ENCODE assay signal across 33 cellular contexts in the genomic region with DNA sequence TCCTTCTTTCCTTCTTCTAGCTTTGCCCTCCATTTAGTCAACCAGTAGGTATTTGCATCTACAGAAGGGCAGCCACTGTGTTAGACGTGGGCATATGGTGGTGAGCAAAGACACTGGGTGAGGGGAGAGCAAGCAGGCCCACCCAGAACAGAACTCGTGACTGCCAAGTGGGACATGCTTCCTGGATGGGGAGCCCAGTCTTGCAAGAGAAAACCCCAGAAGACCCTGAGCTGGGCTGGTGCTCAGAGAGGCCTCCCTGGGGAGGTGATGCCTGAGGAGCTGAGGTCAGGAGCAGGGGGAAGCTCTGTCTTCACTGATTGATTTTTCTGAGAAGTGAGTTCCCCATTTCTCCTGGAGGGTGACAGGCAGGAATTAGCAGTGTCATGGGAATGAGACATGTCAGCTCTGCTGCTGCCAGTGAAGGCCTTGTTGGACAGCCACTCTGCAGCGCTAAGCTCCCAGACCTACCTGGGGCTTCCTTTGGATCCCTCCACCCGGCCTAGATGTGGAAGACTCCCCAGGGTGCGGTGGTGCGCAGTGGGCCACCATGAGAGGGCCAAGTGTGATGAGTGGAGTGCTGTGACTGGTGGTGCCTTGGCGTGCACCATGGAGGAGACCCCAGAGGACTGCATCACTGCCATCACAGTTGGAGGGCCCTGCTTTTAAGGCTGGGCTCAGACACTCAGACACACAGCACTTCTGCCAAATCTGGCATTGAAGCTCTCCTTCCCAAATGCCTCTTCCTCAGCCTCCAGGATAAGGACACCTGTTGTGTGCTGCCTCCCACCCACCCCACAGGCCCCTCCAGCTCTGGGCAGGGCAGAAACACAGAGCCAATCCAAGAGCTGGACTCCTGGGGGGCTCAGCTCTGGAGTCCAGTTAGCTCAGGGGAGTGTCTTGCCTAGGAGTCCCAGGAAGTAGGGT. TPM values are rescaled to one million over a fixed set of nuclear protein-coding genes. Genes with fewer than 3 reads are reported as not detected.
"Had no signal": no experiment of that assay in that cellular context is flagged by ENCODE, and none has a peak within 500 bp of the region (broad histone marks: within the 10 kb centered on the region; RNA-seq: fewer than 3 reads in every experiment).

No MANE protein-coding gene starts in this region.

- H3K4me3 ChIP-seq: Peyer's patch, SJSA1 had no signal

- DNase-seq: activated B cell treated with CpG ODN at 0.5 μM for 24 hours; activated CD4-positive, alpha-beta memory T cell treated with anti-CD3 and anti-CD28 coated beads, Interleukin-2, amount 10 ng/mL, durations not matched to agents 7 days and 5 days; activated CD4-positive, alpha-beta T cell treated with anti-CD3 and anti-CD28 coated beads for 4 hours; activated CD4-positive, alpha-beta T cell treated with anti-CD3 and anti-CD28 coated beads, Interleukin-2, amount 50 U/mL, for 1 hour; activated CD4-positive, CD25-positive, alpha-beta regulatory T cell treated with anti-CD3 and anti-CD28 coated beads, Interleukin-2, amount 50 U/mL, for 72 hours; activated CD8-positive, alpha-beta memory T cell treated with anti-CD3 and anti-CD28 coated beads for 24 hours; activated CD8-positive, alpha-beta memory T cell treated with anti-CD3 and anti-CD28 coated beads, Interleukin-2, amount 10 ng/mL, durations not matched to agents 7 days and 5 days; activated CD8-positive, alpha-beta memory T cell treated with anti-CD3 and anti-CD28 coated beads, Interleukin-2, amount 50 U/mL, for 48 hours; activated effector memory CD4-positive, alpha-beta T cell treated with Interleukin-2 at 50 U/mL for 16 hours; activated naive CD4-positive, alpha-beta T cell treated with anti-CD3 and anti-CD28 coated beads, Interleukin-2, amount 10 ng/mL, durations not matched to agents 7 days and 5 days; activated T-cell treated with anti-CD3 and anti-CD28 coated beads, Interleukin-2, amount 50 U/mL, for 48 hours; amniotic stem cell; aorta; brain microvascular endothelial cell; central memory CD4-positive, alpha-beta T cell; NCI-H1048; NCI-H1105 treated with DMSO at 0.1 percent for 48 hours; NCI-H1436; NCI-H1694 treated with DMSO at 0.1 percent for 48 hours; NCI-H2029; NCI-H2171; NCI-H510A; NCI-H526; NCI-H748 treated with DMSO at 0.1 percent for 48 hours; NK-92 treated with Interleukin-12 subunit alpha and Interleukin-12 subunit beta, amount 100 ng/mL, for 24 hours; PC-3; Peyer's patch; RPMI8226; SHP77 treated with DMSO at 0.1 percent for 48 hours; SK-N-SH had no signal

- H3K27me3 ChIP-seq: Peyer's patch, SJSA1 had no signal

- H3K36me3 ChIP-seq: brain microvascular endothelial cell, Peyer's patch, SJSA1 had no signal

- H3K9me3 ChIP-seq: Peyer's patch, SK-N-SH had no signal

- H3K9ac ChIP-seq: SK-N-SH had no signal

- H3K4me2 ChIP-seq: SK-N-SH had no signal

- H3K4me1 ChIP-seq: Peyer's patch, SJSA1 had no signal

- H3K27ac ChIP-seq: brain microvascular endothelial cell, Peyer's patch, SJSA1, VCaP had no signal

- ATAC-seq: activated CD8-positive, alpha-beta memory T cell treated with anti-CD3 and anti-CD28 coated beads, Interleukin-2, amount 10 ng/mL, durations not matched to agents 7 days and 5 days; PC-3 had no signal

RNA-seq across cellular contexts. Expression of a gene that starts 44.5 kb away (rescaled TPM):
- total RNA-seq: M059J, PC-3, SJSA1 had no signal
